In genomic region chr1:118101445-118101844, GRCh38 we compare ENCODE assay signal across 17 cellular contexts.
A peak's percentile ranks its signal among the peaks of the same experiment; 100 is the strongest.
DNase-seq lines count a peak whose midpoint lies in the region; FAIRE-seq and TF ChIP-seq lines count a peak whose summit lies in the region.
"Had no signal": no experiment of that assay in that cellular context is flagged by ENCODE, and none has a peak within 500 bp of the region (broad histone marks: within the 10 kb centered on the region; RNA-seq: fewer than 3 reads in every experiment).

No MANE protein-coding gene starts in this region.

- H3K36me3 ChIP-seq in keratinocyte (ENCODE audit: control insufficient read depth in 2 of 2, extremely low read depth in 1 of 2, insufficient read depth in 2 of 2, low read length in 2 of 2) (no peaks in the 10 kb centered on the region), Peyer's patch (no peaks in the 10 kb centered on the region)
- H3K36me3 ChIP-seq: BE2C, gastrocnemius medialis, upper lobe of left lung had no signal

- no peaks in the 10 kb centered on the region for H3K4me1 ChIP-seq in keratinocyte (ENCODE audit: control insufficient read depth, extremely low read depth, insufficient read depth, low read length)
- no peaks in the 10 kb centered on the region for H3K4me1 ChIP-seq in Peyer's patch
- H3K4me1 ChIP-seq: BE2C, gastrocnemius medialis, psoas muscle, upper lobe of left lung had no signal

- TF ChIP-seq CTCF in AG04449 (IDR thresholded peaks at IDR 0.05; ENCODE audit: insufficient read depth, low read length, missing control alignments) = no peak
- no peak for TF ChIP-seq CTCF in keratinocyte (optimal IDR thresholded peaks at IDR 0.05 in 1 of 3, IDR thresholded peaks at IDR 0.05 in 1 of 3, conservative IDR thresholded peaks at IDR 0.05 in 1 of 3; ENCODE audit: extremely low read depth in 1 of 3, insufficient read depth in 2 of 3, low read length in 3 of 3)
- TF ChIP-seq CTCF in Peyer's patch (IDR thresholded peaks at IDR 0.05) = no peak

- DNase-seq in AG04449 (ENCODE audit: low read depth, low spot score) = peak; percentile 55
- peak; percentile 83 for DNase-seq in GM04503 (ENCODE audit: low read depth)
- DNase-seq in SHP77 treated with DMSO at 0.1 percent for 48 hours (lab: John Stamatoyannopoulos, UW) = peak; percentile 83
- DNase-seq in keratinocyte (ENCODE audit: low read depth, low spot score) = no peak
- DNase-seq in substantia nigra (lab: John Stamatoyannopoulos, UW) = no peak
- DNase-seq in Peyer's patch = no peak
- no peak for DNase-seq in SKM-1 treated with dmso at 0.1 percent for 144 hours (lab: John Stamatoyannopoulos, UW; ENCODE audit: unreplicated experiment)
- no peak for DNase-seq in activated CD8-positive, alpha-beta memory T cell treated with anti-CD3 and anti-CD28 coated beads, Interleukin-2, amount 50 U/mL, for 48 hours
- DNase-seq: activated CD8-positive, alpha-beta memory T cell treated with anti-CD3 and anti-CD28 coated beads for 24 hours; BE2C; effector CD8-positive, alpha-beta T cell; gastrocnemius medialis; GF-D8; psoas muscle; stimulated activated CD4-positive, alpha-beta T cell treated with anti-CD3 and anti-CD28 coated beads, Interleukin-2, amount 100 ng/mL, for 24 hours had no signal

- H3K27me3 ChIP-seq in keratinocyte (ENCODE audit: control insufficient read depth, extremely low read depth, insufficient read depth, low read length) (peaks cover 4% of the 10 kb centered on the region), Peyer's patch (no peaks in the 10 kb centered on the region)
- H3K27me3 ChIP-seq: gastrocnemius medialis, upper lobe of left lung had no signal

- H4K20me1 ChIP-seq in keratinocyte (ENCODE audit: control insufficient read depth, extremely low read depth, insufficient read depth, low read length) = no peaks in the 10 kb centered on the region

- no peaks in the 10 kb centered on the region for H3K79me2 ChIP-seq in keratinocyte (ENCODE audit: control insufficient read depth, insufficient read depth, low read length)

- no peak for TF ChIP-seq POLR2A in Peyer's patch (IDR thresholded peaks at IDR 0.05)

- H3K27ac ChIP-seq in keratinocyte (ENCODE audit: control insufficient read depth, insufficient read depth, low read length) = no peak overlapping the region
- H3K27ac ChIP-seq in substantia nigra (ENCODE audit: low read depth, low read length, poor library complexity, severe bottlenecking) = no peak overlapping the region
- H3K27ac ChIP-seq in Peyer's patch = no peak overlapping the region
- H3K27ac ChIP-seq: gastrocnemius medialis, psoas muscle, upper lobe of left lung had no signal

- CTCF ChIA-PET in AG04449 (lab: Yijun Ruan, JAX) = no interaction called here

- FAIRE-seq in keratinocyte (lab: Jason Lieb, UNC) = no peak
- FAIRE-seq: bronchial epithelial cell had no signal

- no peak overlapping the region for H2AFZ ChIP-seq in keratinocyte (ENCODE audit: control insufficient read depth, low read length)

- no peaks in the 10 kb centered on the region for H3K9me3 ChIP-seq in keratinocyte (ENCODE audit: control insufficient read depth, low read depth, low read length)
- H3K9me3 ChIP-seq in Peyer's patch = no peaks in the 10 kb centered on the region
- H3K9me3 ChIP-seq: BE2C, gastrocnemius medialis, psoas muscle, upper lobe of left lung had no signal

- H3K4me3 ChIP-seq in AG04449 (ENCODE audit: low read depth, low read length) (no peak overlapping the region), keratinocyte (ENCODE audit: control insufficient read depth in 2 of 3, extremely low read depth in 1 of 3, insufficient read depth in 2 of 3, low read depth in 1 of 3, low read length in 3 of 3) (no peak overlapping the region), Peyer's patch (no peak overlapping the region)
- H3K4me3 ChIP-seq: gastrocnemius medialis, psoas muscle, upper lobe of left lung had no signal

- dilution Hi-C loops in keratinocyte (cut with MboI; ENCODE audit: extremely low pct_ligation_motif_present, low sequenced_read_pairs) = no loop called here

- H3K9me1 ChIP-seq in keratinocyte (ENCODE audit: control insufficient read depth, extremely low read depth, insufficient read depth, low read length) = no peaks in the 10 kb centered on the region

- POLR2A ChIA-PET in AG04449 (lab: Yijun Ruan, JAX) = no interaction called here

- peak overlapping the region; percentile 54 for H3K4me2 ChIP-seq in keratinocyte (ENCODE audit: control insufficient read depth, extremely low read depth, insufficient read depth, low read depth, low read length)

- no peak overlapping the region for H3K9ac ChIP-seq in keratinocyte (ENCODE audit: control insufficient read depth, extremely low read depth, insufficient read depth, low read length)

Comparison
In these comparisons a context has a peak if more than half of its experiments do, and no peak if none do; other contexts are left out.
1. DNase-seq: peak in AG04449 (single experiment), GM04503 (single experiment) and SHP77 treated with DMSO at 0.1 percent for 48 hours (single experiment); none in keratinocyte (single experiment), substantia nigra (0 of 49), Peyer's patch (0 of 3), SKM-1 treated with dmso at 0.1 percent for 144 hours (single experiment) and activated CD8-positive, alpha-beta memory T cell treated with anti-CD3 and anti-CD28 coated beads, Interleukin-2, amount 50 U/mL, for 48 hours (single experiment).